ENCODE assay signal across 2 cellular contexts in the genomic region with DNA sequence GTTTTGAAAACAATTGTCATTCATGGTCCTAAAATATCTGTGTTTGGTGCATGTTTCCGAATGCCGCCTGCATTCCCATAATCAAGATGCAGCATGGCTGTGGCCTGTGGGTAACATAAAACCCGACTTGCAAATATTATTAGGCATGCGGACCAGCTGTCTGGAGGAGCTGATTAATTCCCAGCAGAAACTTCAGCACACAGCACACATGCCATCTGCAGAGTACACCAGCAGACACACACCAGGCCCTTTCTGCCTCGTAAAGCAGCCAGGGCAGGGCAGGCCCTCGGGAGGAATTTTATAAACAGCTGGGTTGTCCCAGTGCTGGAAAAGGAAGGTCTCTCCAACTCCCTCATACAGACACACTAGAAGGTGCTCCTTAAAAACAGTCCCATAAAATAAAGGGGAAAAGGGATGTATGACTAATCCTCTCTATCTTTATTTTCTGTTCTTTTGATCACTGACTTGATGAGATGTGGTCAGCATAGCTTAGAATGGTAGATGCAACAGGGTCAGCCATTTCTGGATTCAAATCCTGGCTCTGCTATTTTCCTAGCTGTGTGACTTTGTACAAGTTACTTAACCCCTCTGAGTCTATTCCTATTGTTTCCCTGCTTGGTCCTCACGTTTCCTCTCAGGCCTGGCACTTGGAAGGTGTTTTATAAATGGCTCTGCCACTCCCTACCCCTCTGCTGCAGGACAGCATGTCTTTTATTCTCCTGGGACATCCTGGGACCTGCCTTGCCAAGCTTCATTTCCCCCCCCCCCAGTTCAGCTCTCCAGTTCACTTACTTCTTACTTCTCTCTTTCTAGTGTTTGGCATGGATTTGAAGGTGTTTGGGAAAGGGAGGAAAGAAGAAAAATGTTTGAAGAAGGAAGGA.
TF ChIP-seq lines count a peak whose summit lies in the region.

No MANE protein-coding gene starts in this region.

TF ChIP-seq in A549, 52 proteins besides CTCF, POLR2A, EP300 and RAD21:
- TF ChIP-seq, protein P1, sequence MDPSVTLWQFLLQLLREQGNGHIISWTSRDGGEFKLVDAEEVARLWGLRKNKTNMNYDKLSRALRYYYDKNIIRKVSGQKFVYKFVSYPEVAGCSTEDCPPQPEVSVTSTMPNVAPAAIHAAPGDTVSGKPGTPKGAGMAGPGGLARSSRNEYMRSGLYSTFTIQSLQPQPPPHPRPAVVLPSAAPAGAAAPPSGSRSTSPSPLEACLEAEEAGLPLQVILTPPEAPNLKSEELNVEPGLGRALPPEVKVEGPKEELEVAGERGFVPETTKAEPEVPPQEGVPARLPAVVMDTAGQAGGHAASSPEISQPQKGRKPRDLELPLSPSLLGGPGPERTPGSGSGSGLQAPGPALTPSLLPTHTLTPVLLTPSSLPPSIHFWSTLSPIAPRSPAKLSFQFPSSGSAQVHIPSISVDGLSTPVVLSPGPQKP (IDR thresholded peaks at IDR 0.05; ENCODE audit: low read depth, low read length), result no peak
- no peak for TF ChIP-seq FOXS1 (CRISPR knock-in tag; IDR thresholded peaks at IDR 0.05)
- no peak for TF ChIP-seq CHD4 (IDR thresholded peaks at IDR 0.05; ENCODE audit: borderline replicate concordance)
- TF ChIP-seq, protein P2, sequence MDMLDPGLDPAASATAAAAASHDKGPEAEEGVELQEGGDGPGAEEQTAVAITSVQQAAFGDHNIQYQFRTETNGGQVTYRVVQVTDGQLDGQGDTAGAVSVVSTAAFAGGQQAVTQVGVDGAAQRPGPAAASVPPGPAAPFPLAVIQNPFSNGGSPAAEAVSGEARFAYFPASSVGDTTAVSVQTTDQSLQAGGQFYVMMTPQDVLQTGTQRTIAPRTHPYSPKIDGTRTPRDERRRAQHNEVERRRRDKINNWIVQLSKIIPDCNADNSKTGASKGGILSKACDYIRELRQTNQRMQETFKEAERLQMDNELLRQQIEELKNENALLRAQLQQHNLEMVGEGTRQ (IDR thresholded peaks at IDR 0.05), result no peak
- TF ChIP-seq TP53 (CRISPR knock-in tag; IDR thresholded peaks at IDR 0.05), result no peak
- no peak for TF ChIP-seq SREBF2 (IDR thresholded peaks at IDR 0.05)
- TF ChIP-seq, protein P3, sequence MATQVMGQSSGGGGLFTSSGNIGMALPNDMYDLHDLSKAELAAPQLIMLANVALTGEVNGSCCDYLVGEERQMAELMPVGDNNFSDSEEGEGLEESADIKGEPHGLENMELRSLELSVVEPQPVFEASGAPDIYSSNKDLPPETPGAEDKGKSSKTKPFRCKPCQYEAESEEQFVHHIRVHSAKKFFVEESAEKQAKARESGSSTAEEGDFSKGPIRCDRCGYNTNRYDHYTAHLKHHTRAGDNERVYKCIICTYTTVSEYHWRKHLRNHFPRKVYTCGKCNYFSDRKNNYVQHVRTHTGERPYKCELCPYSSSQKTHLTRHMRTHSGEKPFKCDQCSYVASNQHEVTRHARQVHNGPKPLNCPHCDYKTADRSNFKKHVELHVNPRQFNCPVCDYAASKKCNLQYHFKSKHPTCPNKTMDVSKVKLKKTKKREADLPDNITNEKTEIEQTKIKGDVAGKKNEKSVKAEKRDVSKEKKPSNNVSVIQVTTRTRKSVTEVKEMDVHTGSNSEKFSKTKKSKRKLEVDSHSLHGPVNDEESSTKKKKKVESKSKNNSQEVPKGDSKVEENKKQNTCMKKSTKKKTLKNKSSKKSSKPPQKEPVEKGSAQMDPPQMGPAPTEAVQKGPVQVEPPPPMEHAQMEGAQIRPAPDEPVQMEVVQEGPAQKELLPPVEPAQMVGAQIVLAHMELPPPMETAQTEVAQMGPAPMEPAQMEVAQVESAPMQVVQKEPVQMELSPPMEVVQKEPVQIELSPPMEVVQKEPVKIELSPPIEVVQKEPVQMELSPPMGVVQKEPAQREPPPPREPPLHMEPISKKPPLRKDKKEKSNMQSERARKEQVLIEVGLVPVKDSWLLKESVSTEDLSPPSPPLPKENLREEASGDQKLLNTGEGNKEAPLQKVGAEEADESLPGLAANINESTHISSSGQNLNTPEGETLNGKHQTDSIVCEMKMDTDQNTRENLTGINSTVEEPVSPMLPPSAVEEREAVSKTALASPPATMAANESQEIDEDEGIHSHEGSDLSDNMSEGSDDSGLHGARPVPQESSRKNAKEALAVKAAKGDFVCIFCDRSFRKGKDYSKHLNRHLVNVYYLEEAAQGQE (IDR thresholded peaks at IDR 0.05), result no peak
- no peak for TF ChIP-seq FOSL2 (IDR thresholded peaks at IDR 0.05)
- no peak for TF ChIP-seq FOSL2 (CRISPR knock-in tag; IDR thresholded peaks at IDR 0.05)
- TF ChIP-seq KDM1A (IDR thresholded peaks at IDR 0.05; ENCODE audit: low read depth), result no peak
- no peak for TF ChIP-seq FOSB (CRISPR knock-in tag; IDR thresholded peaks at IDR 0.05)
- TF ChIP-seq E2F6 (IDR thresholded peaks at IDR 0.05; ENCODE audit: borderline replicate concordance, low read depth), result no peak
- TF ChIP-seq ATOH8 (CRISPR knock-in tag; IDR thresholded peaks at IDR 0.05; ENCODE audit: low read depth), result no peak
- TF ChIP-seq HOXA7 (CRISPR knock-in tag; IDR thresholded peaks at IDR 0.05), result no peak

TF ChIP-seq in IMR-90, 13 proteins besides CTCF, POLR2A, EP300 and RAD21:
- TF ChIP-seq SMC3 (IDR thresholded peaks at IDR 0.05; ENCODE audit: low read depth, low read length), result no peak
- TF ChIP-seq MAFK (IDR thresholded peaks at IDR 0.05; ENCODE audit: low read depth, low read length), result no peak
- TF ChIP-seq BHLHE40 (IDR thresholded peaks at IDR 0.05; ENCODE audit: low read depth, low read length), result no peak
- no peak for TF ChIP-seq NFE2L2 (IDR thresholded peaks at IDR 0.05; ENCODE audit: low read depth, low read length)
- TF ChIP-seq, protein P1 (IDR thresholded peaks at IDR 0.05; ENCODE audit: borderline replicate concordance, low read depth, low read length), result no peak
- no peak for TF ChIP-seq CHD1 (IDR thresholded peaks at IDR 0.05; ENCODE audit: low read depth, low read length)
- no peak for TF ChIP-seq RCOR1 (IDR thresholded peaks at IDR 0.05; ENCODE audit: insufficient replicate concordance, low read length)
- TF ChIP-seq MAZ (IDR thresholded peaks at IDR 0.05; ENCODE audit: borderline replicate concordance, low read depth, low read length), result no peak
- TF ChIP-seq, protein P2 (IDR thresholded peaks at IDR 0.05; ENCODE audit: low read depth, low read length), result no peak
- no peak for TF ChIP-seq RFX5 (IDR thresholded peaks at IDR 0.05; ENCODE audit: low read depth, low read length)
- no peak for TF ChIP-seq FOS (IDR thresholded peaks at IDR 0.05; ENCODE audit: low read depth, low read length)
- TF ChIP-seq CEBPB (IDR thresholded peaks at IDR 0.05; ENCODE audit: low read depth, low read length), result no peak
- TF ChIP-seq MXI1 (IDR thresholded peaks at IDR 0.05; ENCODE audit: borderline replicate concordance, low read depth, low read length), result no peak
